ENCODE assay signal across 37 cellular contexts in the genomic region with DNA sequence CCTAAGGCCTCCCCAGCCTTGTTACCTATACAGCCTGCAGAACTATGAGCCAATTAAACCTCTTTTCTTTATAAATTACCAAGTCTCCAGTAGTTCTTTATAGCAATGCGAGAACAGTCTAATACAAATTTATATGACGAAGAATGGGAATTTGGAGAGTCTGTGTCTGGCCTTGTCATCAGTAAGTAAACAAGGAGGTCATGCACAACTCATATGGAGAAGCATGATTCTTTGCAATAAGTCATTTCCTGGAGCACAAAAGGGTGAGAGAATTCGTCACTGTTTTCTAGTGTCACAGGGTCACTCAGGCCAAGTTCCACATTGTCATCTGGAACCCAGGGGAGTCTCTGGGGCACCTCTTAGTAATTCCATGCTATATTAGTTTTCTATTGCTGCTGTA. TPM values are rescaled to one million over a fixed set of nuclear protein-coding genes. Genes with fewer than 3 reads are reported as not detected.
"Had no signal": no experiment of that assay in that cellular context is flagged by ENCODE, and none has a peak within 500 bp of the region (broad histone marks: within the 10 kb centered on the region; RNA-seq: fewer than 3 reads in every experiment).

No MANE protein-coding gene starts in this region.

- H3K4me3 Mint-ChIP-seq: activated B cell treated with CpG ODN at 0.5 μM for 24 hours; activated CD4-positive, alpha-beta memory T cell treated with anti-CD3 and anti-CD28 coated beads, Interleukin-2, amount 10 ng/mL, durations not matched to agents 7 days and 5 days; activated CD4-positive, alpha-beta T cell treated with anti-CD3 and anti-CD28 coated beads, Interleukin-2, amount 10 ng/mL, durations not matched to agents 7 days and 5 days; activated CD8-positive, alpha-beta memory T cell treated with anti-CD3 and anti-CD28 coated beads, Interleukin-2, amount 10 ng/mL, durations not matched to agents 7 days and 5 days; activated CD8-positive, alpha-beta T cell treated with anti-CD3 and anti-CD28 coated beads, Interleukin-2, amount 10 ng/mL, durations not matched to agents 7 days and 5 days; activated naive CD4-positive, alpha-beta T cell treated with anti-CD3 and anti-CD28 coated beads, Interleukin-2, amount 10 ng/mL, durations not matched to agents 7 days and 5 days; activated naive CD4-positive, alpha-beta T cell treated with anti-CD3 and anti-CD28 coated beads, Interleukin-2, amount 50 U/mL, for 24 hours; activated naive CD8-positive, alpha-beta T cell; activated naive CD8-positive, alpha-beta T cell treated with anti-CD3 and anti-CD28 coated beads, Interleukin-2, amount 10 ng/mL, durations not matched to agents 7 days and 5 days; activated naive CD8-positive, alpha-beta T cell treated with anti-CD3 and anti-CD28 coated beads, Interleukin-2, amount 50 U/mL, for 24 hours; activated T-cell treated with anti-CD3 and anti-CD28 coated beads, Interleukin-2, amount 50 U/mL, for 24 hours; central memory CD8-positive, alpha-beta T cell; T-helper 1 cell treated with Interleukin-12 subunit alpha and Interleukin-12 subunit beta and Interleukin-4 antibody, amounts not matched to agents 30 μg/mL and 1 μg/mL, for 36 hours; T-helper 2 cell treated with Interferon-gamma antibody and Interleukin-4, amounts not matched to agents 5 μg/mL and 100 μg/mL, for 36 hours had no signal

- H3K27ac Mint-ChIP-seq: activated B cell treated with CpG ODN at 0.5 μM for 24 hours; activated CD4-positive, alpha-beta memory T cell treated with anti-CD3 and anti-CD28 coated beads, Interleukin-2, amount 10 ng/mL, durations not matched to agents 7 days and 5 days; activated CD4-positive, alpha-beta T cell treated with anti-CD3 and anti-CD28 coated beads, Interleukin-2, amount 10 ng/mL, durations not matched to agents 7 days and 5 days; activated CD8-positive, alpha-beta memory T cell treated with anti-CD3 and anti-CD28 coated beads, Interleukin-2, amount 10 ng/mL, durations not matched to agents 7 days and 5 days; activated CD8-positive, alpha-beta T cell treated with anti-CD3 and anti-CD28 coated beads, Interleukin-2, amount 10 ng/mL, durations not matched to agents 7 days and 5 days; activated naive CD4-positive, alpha-beta T cell treated with anti-CD3 and anti-CD28 coated beads, Interleukin-2, amount 10 ng/mL, durations not matched to agents 7 days and 5 days; activated naive CD4-positive, alpha-beta T cell treated with anti-CD3 and anti-CD28 coated beads, Interleukin-2, amount 50 U/mL, for 24 hours; activated naive CD8-positive, alpha-beta T cell; activated naive CD8-positive, alpha-beta T cell treated with anti-CD3 and anti-CD28 coated beads, Interleukin-2, amount 10 ng/mL, durations not matched to agents 7 days and 5 days; activated naive CD8-positive, alpha-beta T cell treated with anti-CD3 and anti-CD28 coated beads, Interleukin-2, amount 50 U/mL, for 24 hours; activated T-cell treated with anti-CD3 and anti-CD28 coated beads, Interleukin-2, amount 50 U/mL, for 24 hours; activated T-helper 2 cell treated with anti-CD3 and anti-CD28 coated beads, Interferon-gamma antibody, Interleukin-2, Interleukin-4, amounts not matched to agents 10 μg/mL and 5 μg/mL and 100 μg/mL, durations not matched to agents 14 hours and 24 hours and 36 hours; T-helper 1 cell treated with Interleukin-12 subunit alpha and Interleukin-12 subunit beta and Interleukin-4 antibody, amounts not matched to agents 30 μg/mL and 1 μg/mL, for 36 hours; T-helper 2 cell treated with Interferon-gamma antibody and Interleukin-4, amounts not matched to agents 5 μg/mL and 100 μg/mL, for 36 hours had no signal

- H3K27ac ChIP-seq: body of pancreas, brain microvascular endothelial cell, breast epithelium, cardiac muscle cell, VCaP had no signal

- H3K4me1 ChIP-seq: body of pancreas, breast epithelium had no signal

- H3K27me3 Mint-ChIP-seq: activated B cell treated with CpG ODN at 0.5 μM for 24 hours; activated CD4-positive, alpha-beta memory T cell treated with anti-CD3 and anti-CD28 coated beads, Interleukin-2, amount 10 ng/mL, durations not matched to agents 7 days and 5 days; activated CD4-positive, alpha-beta T cell treated with anti-CD3 and anti-CD28 coated beads, Interleukin-2, amount 10 ng/mL, durations not matched to agents 7 days and 5 days; activated CD8-positive, alpha-beta memory T cell treated with anti-CD3 and anti-CD28 coated beads, Interleukin-2, amount 10 ng/mL, durations not matched to agents 7 days and 5 days; activated naive CD4-positive, alpha-beta T cell treated with anti-CD3 and anti-CD28 coated beads, Interleukin-2, amount 10 ng/mL, durations not matched to agents 7 days and 5 days; activated naive CD4-positive, alpha-beta T cell treated with anti-CD3 and anti-CD28 coated beads, Interleukin-2, amount 50 U/mL, for 24 hours; activated naive CD8-positive, alpha-beta T cell; activated naive CD8-positive, alpha-beta T cell treated with anti-CD3 and anti-CD28 coated beads, Interleukin-2, amount 10 ng/mL, durations not matched to agents 7 days and 5 days had no signal

- H3K36me3 Mint-ChIP-seq: activated CD8-positive, alpha-beta memory T cell treated with anti-CD3 and anti-CD28 coated beads, Interleukin-2, amount 10 ng/mL, durations not matched to agents 7 days and 5 days; activated naive CD4-positive, alpha-beta T cell treated with anti-CD3 and anti-CD28 coated beads, Interleukin-2, amount 10 ng/mL, durations not matched to agents 7 days and 5 days; activated naive CD4-positive, alpha-beta T cell treated with anti-CD3 and anti-CD28 coated beads, Interleukin-2, amount 50 U/mL, for 24 hours; activated naive CD8-positive, alpha-beta T cell; activated naive CD8-positive, alpha-beta T cell treated with anti-CD3 and anti-CD28 coated beads, Interleukin-2, amount 10 ng/mL, durations not matched to agents 7 days and 5 days had no signal

- H3K4me1 Mint-ChIP-seq: activated B cell treated with CpG ODN at 0.5 μM for 24 hours; activated CD4-positive, alpha-beta memory T cell treated with anti-CD3 and anti-CD28 coated beads, Interleukin-2, amount 10 ng/mL, durations not matched to agents 7 days and 5 days; activated CD4-positive, alpha-beta T cell treated with anti-CD3 and anti-CD28 coated beads, Interleukin-2, amount 10 ng/mL, durations not matched to agents 7 days and 5 days; activated CD8-positive, alpha-beta memory T cell treated with anti-CD3 and anti-CD28 coated beads, Interleukin-2, amount 10 ng/mL, durations not matched to agents 7 days and 5 days; activated naive CD4-positive, alpha-beta T cell treated with anti-CD3 and anti-CD28 coated beads, Interleukin-2, amount 10 ng/mL, durations not matched to agents 7 days and 5 days; activated naive CD4-positive, alpha-beta T cell treated with anti-CD3 and anti-CD28 coated beads, Interleukin-2, amount 50 U/mL, for 24 hours; activated naive CD8-positive, alpha-beta T cell treated with anti-CD3 and anti-CD28 coated beads, Interleukin-2, amount 10 ng/mL, durations not matched to agents 7 days and 5 days; activated naive CD8-positive, alpha-beta T cell treated with anti-CD3 and anti-CD28 coated beads, Interleukin-2, amount 50 U/mL, for 24 hours; central memory CD8-positive, alpha-beta T cell had no signal

- H3K36me3 ChIP-seq: brain microvascular endothelial cell, breast epithelium, cardiac muscle cell had no signal

- H3K4me3 ChIP-seq: body of pancreas, breast epithelium, cardiac muscle cell had no signal

- H3K9me3 Mint-ChIP-seq: activated CD4-positive, alpha-beta memory T cell treated with anti-CD3 and anti-CD28 coated beads, Interleukin-2, amount 10 ng/mL, durations not matched to agents 7 days and 5 days; activated CD4-positive, alpha-beta T cell treated with anti-CD3 and anti-CD28 coated beads, Interleukin-2, amount 10 ng/mL, durations not matched to agents 7 days and 5 days; activated naive CD4-positive, alpha-beta T cell treated with anti-CD3 and anti-CD28 coated beads, Interleukin-2, amount 10 ng/mL, durations not matched to agents 7 days and 5 days; activated naive CD4-positive, alpha-beta T cell treated with anti-CD3 and anti-CD28 coated beads, Interleukin-2, amount 50 U/mL, for 24 hours; activated naive CD8-positive, alpha-beta T cell treated with anti-CD3 and anti-CD28 coated beads, Interleukin-2, amount 50 U/mL, for 24 hours; activated T-cell treated with anti-CD3 and anti-CD28 coated beads, Interleukin-2, amount 50 U/mL, for 24 hours; activated T-helper 2 cell treated with anti-CD3 and anti-CD28 coated beads, Interferon-gamma antibody, Interleukin-2, Interleukin-4, amounts not matched to agents 10 μg/mL and 5 μg/mL and 100 μg/mL, durations not matched to agents 14 hours and 24 hours and 36 hours; central memory CD8-positive, alpha-beta T cell; T-helper 1 cell treated with Interleukin-12 subunit alpha and Interleukin-12 subunit beta and Interleukin-4 antibody, amounts not matched to agents 30 μg/mL and 1 μg/mL, for 36 hours; T-helper 2 cell treated with Interferon-gamma antibody and Interleukin-4, amounts not matched to agents 5 μg/mL and 100 μg/mL, for 36 hours had no signal

- FAIRE-seq: astrocyte, TTC549 had no signal

- H3K27me3 ChIP-seq: body of pancreas, brain microvascular endothelial cell, cardiac muscle cell had no signal

- DNase-seq: activated B cell treated with CpG ODN at 0.5 μM for 24 hours; activated CD4-positive, alpha-beta memory T cell treated with anti-CD3 and anti-CD28 coated beads, Interleukin-2, amount 10 ng/mL, durations not matched to agents 7 days and 5 days; activated CD4-positive, alpha-beta T cell treated with anti-CD3 and anti-CD28 coated beads for 4 hours; activated CD4-positive, alpha-beta T cell treated with anti-CD3 and anti-CD28 coated beads, Interleukin-2, amount 10 ng/mL, durations not matched to agents 7 days and 5 days; activated CD4-positive, alpha-beta T cell treated with anti-CD3 and anti-CD28 coated beads, Interleukin-2, amount 50 U/mL, for 48 hours; activated CD4-positive, CD25-positive, alpha-beta regulatory T cell treated with anti-CD3 and anti-CD28 coated beads, Interleukin-2, amount 50 U/mL, for 72 hours; activated CD8-positive, alpha-beta memory T cell treated with anti-CD3 and anti-CD28 coated beads for 24 hours; activated CD8-positive, alpha-beta memory T cell treated with anti-CD3 and anti-CD28 coated beads, Interleukin-2, amount 10 ng/mL, durations not matched to agents 7 days and 5 days; activated CD8-positive, alpha-beta memory T cell treated with anti-CD3 and anti-CD28 coated beads, Interleukin-2, amount 50 U/mL, for 48 hours; activated CD8-positive, alpha-beta T cell treated with anti-CD3 and anti-CD28 coated beads, Interleukin-2, amount 10 ng/mL, durations not matched to agents 7 days and 5 days; activated effector memory CD4-positive, alpha-beta T cell treated with Interleukin-2 at 50 U/mL for 16 hours; activated gamma-delta T cell; activated naive CD4-positive, alpha-beta T cell treated with anti-CD3 and anti-CD28 coated beads, Interleukin-2, amount 10 ng/mL, durations not matched to agents 7 days and 5 days; activated naive CD4-positive, alpha-beta T cell treated with Interleukin-2 at 50 U/mL for 16 hours; activated naive CD8-positive, alpha-beta T cell treated with anti-CD3 and anti-CD28 coated beads, Interleukin-2, amount 10 ng/mL, durations not matched to agents 7 days and 5 days; activated naive CD8-positive, alpha-beta T cell treated with anti-CD3 and anti-CD28 coated beads, Interleukin-2, amount 50 U/mL, for 24 hours; activated T-cell treated with anti-CD3 and anti-CD28 coated beads, Interleukin-2, amount 50 U/mL, for 24 hours; activated T-cell treated with anti-CD3 and anti-CD28 coated beads, Interleukin-2, amount 50 U/mL, for 48 hours; amygdala; anterior cingulate cortex; body of pancreas; brain microvascular endothelial cell; caudate nucleus; cerebellar nuclear complex; T-helper 2 cell; T-helper 9 cell had no signal

- ATAC-seq: activated CD8-positive, alpha-beta memory T cell treated with anti-CD3 and anti-CD28 coated beads, Interleukin-2, amount 10 ng/mL, durations not matched to agents 7 days and 5 days; activated CD8-positive, alpha-beta T cell treated with anti-CD3 and anti-CD28 coated beads, Interleukin-2, amount 10 ng/mL, durations not matched to agents 7 days and 5 days; activated naive CD8-positive, alpha-beta T cell treated with anti-CD3 and anti-CD28 coated beads, Interleukin-2, amount 50 U/mL, for 24 hours; body of pancreas had no signal

- H3K9me3 ChIP-seq: body of pancreas had no signal

RNA-seq across cellular contexts. Expression of gene HS6ST2, which starts 49.0 kb away (rescaled TPM):
- total RNA-seq: activated B cell treated with CpG ODN at 0.5 μM for 24 hours; activated CD4-positive, alpha-beta T cell treated with anti-CD3 and anti-CD28 coated beads, Interleukin-2, amount 10 ng/mL, durations not matched to agents 7 days and 5 days; activated CD8-positive, alpha-beta T cell treated with anti-CD3 and anti-CD28 coated beads, Interleukin-2, amount 10 ng/mL, durations not matched to agents 7 days and 5 days; activated naive CD8-positive, alpha-beta T cell treated with anti-CD3 and anti-CD28 coated beads, Interleukin-2, amount 10 ng/mL, durations not matched to agents 7 days and 5 days had no signal
